1 cellular context compared by ENCODE assay signal in genomic region chr7:87876040-87876758, GRCh38.
TF ChIP-seq lines count a peak whose summit lies in the region.

DBF4 (plus strand) TSS chr7:87876493; CDS start chr7:87876733, 240 bp downstream.
A gene with protein sequence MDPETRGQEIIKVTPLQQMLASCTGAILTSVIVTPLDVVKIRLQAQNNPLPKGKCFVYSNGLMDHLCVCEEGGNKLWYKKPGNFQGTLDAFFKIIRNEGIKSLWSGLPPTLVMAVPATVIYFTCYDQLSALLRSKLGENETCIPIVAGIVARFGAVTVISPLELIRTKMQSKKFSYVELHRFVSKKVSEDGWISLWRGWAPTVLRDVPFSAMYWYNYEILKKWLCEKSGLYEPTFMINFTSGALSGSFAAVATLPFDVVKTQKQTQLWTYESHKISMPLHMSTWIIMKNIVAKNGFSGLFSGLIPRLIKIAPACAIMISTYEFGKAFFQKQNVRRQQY (minus strand): TSS chr7:87876360. CDS start chr7:87858727, 17,633 bp downstream.

TF ChIP-seq in K562, 482 proteins besides CTCF, POLR2A, EP300 and RAD21 (continued from another document and continues in another):
- TF ChIP-seq CTBP1 (IDR thresholded peaks at IDR 0.05; ENCODE audit: borderline replicate concordance): peak; percentile 96
- TF ChIP-seq RNF2 (IDR thresholded peaks at IDR 0.05): peak; percentile 73
- peak; percentile 87 for TF ChIP-seq MXI1 (IDR thresholded peaks at IDR 0.05; ENCODE audit: low read depth, low read length)
- TF ChIP-seq SAFB (IDR thresholded peaks at IDR 0.05; ENCODE audit: borderline replicate concordance, low read depth, low read length): peak; percentile 97
- peak; percentile 81 for TF ChIP-seq ZNF431 (CRISPR knock-in tag; IDR thresholded peaks at IDR 0.05)
- TF ChIP-seq ZFPM2 (CRISPR knock-in tag; IDR thresholded peaks at IDR 0.05): no peak
- TF ChIP-seq ZKSCAN1 (IDR thresholded peaks at IDR 0.05; ENCODE audit: low read depth, low read length): 0 out of 2 replicates have a peak, but pooled peaks have one; percentile 6
- TF ChIP-seq PRMT5 (CRISPR knock-in tag; IDR thresholded peaks at IDR 0.05): no peak
- TF ChIP-seq PATZ1 (CRISPR knock-in tag; IDR thresholded peaks at IDR 0.05; ENCODE audit: borderline replicate concordance): no peak
- peak; percentile 63 for TF ChIP-seq NEUROD1 (IDR thresholded peaks at IDR 0.05; ENCODE audit: borderline replicate concordance, low read depth, low read length, partially characterized antibody)
- TF ChIP-seq ZNF121 (CRISPR knock-in tag; conservative IDR thresholded peaks at IDR 0.05): no peak
- TF ChIP-seq ZNF75A (CRISPR knock-in tag; IDR thresholded peaks at IDR 0.05): no peak
- no peak for TF ChIP-seq MBD1 (CRISPR knock-in tag; IDR thresholded peaks at IDR 0.05)
- peak; percentile 66; the same call in 1 of the 2 replicates for TF ChIP-seq JUN (IDR thresholded peaks at IDR 0.05; ENCODE audit: borderline replicate concordance, low read depth, low read length)
- TF ChIP-seq JUN (CRISPR knock-in tag; IDR thresholded peaks at IDR 0.05; ENCODE audit: borderline replicate concordance): peak; percentile 45; the same call in 1 of the 2 replicates
- TF ChIP-seq XRCC5 (IDR thresholded peaks at IDR 0.05; ENCODE audit: low read depth, low read length): 0 out of 2 replicates have a peak, but pooled peaks have one; percentile 1
- TF ChIP-seq, protein P1, sequence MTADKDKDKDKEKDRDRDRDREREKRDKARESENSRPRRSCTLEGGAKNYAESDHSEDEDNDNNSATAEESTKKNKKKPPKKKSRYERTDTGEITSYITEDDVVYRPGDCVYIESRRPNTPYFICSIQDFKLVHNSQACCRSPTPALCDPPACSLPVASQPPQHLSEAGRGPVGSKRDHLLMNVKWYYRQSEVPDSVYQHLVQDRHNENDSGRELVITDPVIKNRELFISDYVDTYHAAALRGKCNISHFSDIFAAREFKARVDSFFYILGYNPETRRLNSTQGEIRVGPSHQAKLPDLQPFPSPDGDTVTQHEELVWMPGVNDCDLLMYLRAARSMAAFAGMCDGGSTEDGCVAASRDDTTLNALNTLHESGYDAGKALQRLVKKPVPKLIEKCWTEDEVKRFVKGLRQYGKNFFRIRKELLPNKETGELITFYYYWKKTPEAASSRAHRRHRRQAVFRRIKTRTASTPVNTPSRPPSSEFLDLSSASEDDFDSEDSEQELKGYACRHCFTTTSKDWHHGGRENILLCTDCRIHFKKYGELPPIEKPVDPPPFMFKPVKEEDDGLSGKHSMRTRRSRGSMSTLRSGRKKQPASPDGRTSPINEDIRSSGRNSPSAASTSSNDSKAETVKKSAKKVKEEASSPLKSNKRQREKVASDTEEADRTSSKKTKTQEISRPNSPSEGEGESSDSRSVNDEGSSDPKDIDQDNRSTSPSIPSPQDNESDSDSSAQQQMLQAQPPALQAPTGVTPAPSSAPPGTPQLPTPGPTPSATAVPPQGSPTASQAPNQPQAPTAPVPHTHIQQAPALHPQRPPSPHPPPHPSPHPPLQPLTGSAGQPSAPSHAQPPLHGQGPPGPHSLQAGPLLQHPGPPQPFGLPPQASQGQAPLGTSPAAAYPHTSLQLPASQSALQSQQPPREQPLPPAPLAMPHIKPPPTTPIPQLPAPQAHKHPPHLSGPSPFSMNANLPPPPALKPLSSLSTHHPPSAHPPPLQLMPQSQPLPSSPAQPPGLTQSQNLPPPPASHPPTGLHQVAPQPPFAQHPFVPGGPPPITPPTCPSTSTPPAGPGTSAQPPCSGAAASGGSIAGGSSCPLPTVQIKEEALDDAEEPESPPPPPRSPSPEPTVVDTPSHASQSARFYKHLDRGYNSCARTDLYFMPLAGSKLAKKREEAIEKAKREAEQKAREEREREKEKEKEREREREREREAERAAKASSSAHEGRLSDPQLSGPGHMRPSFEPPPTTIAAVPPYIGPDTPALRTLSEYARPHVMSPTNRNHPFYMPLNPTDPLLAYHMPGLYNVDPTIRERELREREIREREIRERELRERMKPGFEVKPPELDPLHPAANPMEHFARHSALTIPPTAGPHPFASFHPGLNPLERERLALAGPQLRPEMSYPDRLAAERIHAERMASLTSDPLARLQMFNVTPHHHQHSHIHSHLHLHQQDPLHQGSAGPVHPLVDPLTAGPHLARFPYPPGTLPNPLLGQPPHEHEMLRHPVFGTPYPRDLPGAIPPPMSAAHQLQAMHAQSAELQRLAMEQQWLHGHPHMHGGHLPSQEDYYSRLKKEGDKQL (CRISPR knock-in tag; IDR thresholded peaks at IDR 0.05; ENCODE audit: borderline replicate concordance): no peak
- TF ChIP-seq, protein P2, sequence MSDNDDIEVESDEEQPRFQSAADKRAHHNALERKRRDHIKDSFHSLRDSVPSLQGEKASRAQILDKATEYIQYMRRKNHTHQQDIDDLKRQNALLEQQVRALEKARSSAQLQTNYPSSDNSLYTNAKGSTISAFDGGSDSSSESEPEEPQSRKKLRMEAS (CRISPR knock-in tag; IDR thresholded peaks at IDR 0.05): peak; percentile 92
- TF ChIP-seq SPI1 (IDR thresholded peaks at IDR 0.05; ENCODE audit: borderline replicate concordance, low read depth, low read length): no peak
- TF ChIP-seq GTF2A2 (tag; IDR thresholded peaks at IDR 0.05): 0 out of 2 replicates have a peak, but pooled peaks have one; percentile 43
- no peak for TF ChIP-seq SMARCA4 (IDR thresholded peaks at IDR 0.05)
- TF ChIP-seq MAZ (CRISPR knock-in tag; conservative IDR thresholded peaks at IDR 0.05 in 1 of 2, IDR thresholded peaks at IDR 0.05 in 1 of 2): peak; percentile 50 to 91
- TF ChIP-seq, protein P3, sequence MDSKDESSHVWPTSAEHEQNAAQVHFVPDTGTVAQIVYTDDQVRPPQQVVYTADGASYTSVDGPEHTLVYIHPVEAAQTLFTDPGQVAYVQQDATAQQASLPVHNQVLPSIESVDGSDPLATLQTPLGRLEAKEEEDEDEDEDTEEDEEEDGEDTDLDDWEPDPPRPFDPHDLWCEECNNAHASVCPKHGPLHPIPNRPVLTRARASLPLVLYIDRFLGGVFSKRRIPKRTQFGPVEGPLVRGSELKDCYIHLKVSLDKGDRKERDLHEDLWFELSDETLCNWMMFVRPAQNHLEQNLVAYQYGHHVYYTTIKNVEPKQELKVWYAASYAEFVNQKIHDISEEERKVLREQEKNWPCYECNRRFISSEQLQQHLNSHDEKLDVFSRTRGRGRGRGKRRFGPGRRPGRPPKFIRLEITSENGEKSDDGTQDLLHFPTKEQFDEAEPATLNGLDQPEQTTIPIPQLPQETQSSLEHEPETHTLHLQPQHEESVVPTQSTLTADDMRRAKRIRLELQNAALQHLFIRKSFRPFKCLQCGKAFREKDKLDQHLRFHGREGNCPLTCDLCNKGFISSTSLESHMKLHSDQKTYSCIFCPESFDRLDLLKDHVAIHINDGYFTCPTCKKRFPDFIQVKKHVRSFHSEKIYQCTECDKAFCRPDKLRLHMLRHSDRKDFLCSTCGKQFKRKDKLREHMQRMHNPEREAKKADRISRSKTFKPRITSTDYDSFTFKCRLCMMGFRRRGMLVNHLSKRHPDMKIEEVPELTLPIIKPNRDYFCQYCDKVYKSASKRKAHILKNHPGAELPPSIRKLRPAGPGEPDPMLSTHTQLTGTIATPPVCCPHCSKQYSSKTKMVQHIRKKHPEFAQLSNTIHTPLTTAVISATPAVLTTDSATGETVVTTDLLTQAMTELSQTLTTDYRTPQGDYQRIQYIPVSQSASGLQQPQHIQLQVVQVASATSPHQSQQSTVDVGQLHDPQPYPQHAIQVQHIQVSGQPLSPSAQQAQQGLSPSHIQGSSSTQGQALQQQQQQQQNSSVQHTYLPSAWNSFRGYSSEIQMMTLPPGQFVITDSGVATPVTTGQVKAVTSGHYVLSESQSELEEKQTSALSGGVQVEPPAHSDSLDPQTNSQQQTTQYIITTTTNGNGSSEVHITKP (IDR thresholded peaks at IDR 0.05; ENCODE audit: partially characterized antibody): no peak
- TF ChIP-seq BDP1 (IDR thresholded peaks at IDR 0.05; ENCODE audit: insufficient read depth, insufficient read length): no peak
- no peak for TF ChIP-seq SLC30A9 (CRISPR knock-in tag; IDR thresholded peaks at IDR 0.05)
- no peak for TF ChIP-seq BRD9 (IDR thresholded peaks at IDR 0.05; ENCODE audit: low read depth, partially characterized antibody)
- TF ChIP-seq TOE1 (IDR thresholded peaks at IDR 0.05; ENCODE audit: borderline replicate concordance): peak; percentile 34; the same call in 1 of the 2 replicates
- TF ChIP-seq TOE1 (CRISPR knock-in tag; IDR thresholded peaks at IDR 0.05; ENCODE audit: borderline replicate concordance, low read depth): no peak
- TF ChIP-seq RBM25 (IDR thresholded peaks at IDR 0.05; ENCODE audit: low read depth, low read length, severe bottlenecking): peak; percentile 32
- TF ChIP-seq ZNF140 (CRISPR knock-in tag; IDR thresholded peaks at IDR 0.05): no peak
- no peak for TF ChIP-seq HMG20A (CRISPR knock-in tag; conservative IDR thresholded peaks at IDR 0.05)
- TF ChIP-seq, protein P4, sequence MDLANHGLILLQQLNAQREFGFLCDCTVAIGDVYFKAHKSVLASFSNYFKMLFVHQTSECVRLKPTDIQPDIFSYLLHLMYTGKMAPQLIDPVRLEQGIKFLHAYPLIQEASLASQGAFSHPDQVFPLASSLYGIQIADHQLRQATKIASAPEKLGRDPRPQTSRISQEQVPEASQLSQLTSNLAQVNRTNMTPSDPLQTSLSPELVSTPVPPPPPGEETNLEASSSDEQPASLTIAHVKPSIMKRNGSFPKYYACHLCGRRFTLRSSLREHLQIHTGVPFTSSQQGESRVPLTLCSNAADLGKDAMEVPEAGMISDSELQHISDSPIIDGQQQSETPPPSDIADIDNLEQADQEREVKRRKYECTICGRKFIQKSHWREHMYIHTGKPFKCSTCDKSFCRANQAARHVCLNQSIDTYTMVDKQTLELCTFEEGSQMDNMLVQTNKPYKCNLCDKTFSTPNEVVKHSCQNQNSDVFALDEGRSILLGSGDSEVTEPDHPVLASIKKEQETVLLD (IDR thresholded peaks at IDR 0.05): peak; percentile 83
- TF ChIP-seq ATF2 (CRISPR knock-in tag; IDR thresholded peaks at IDR 0.05): no peak
- peak in 1 of 2 experiments; percentile 5; a peak in 1 of 4 replicates for TF ChIP-seq TRIM24 (IDR thresholded peaks at IDR 0.05)
- TF ChIP-seq RBBP5 (IDR thresholded peaks at IDR 0.05; ENCODE audit: borderline replicate concordance, insufficient read depth, low read length, poor library complexity, severe bottlenecking): peak; percentile 78
- TF ChIP-seq ZC3H11A (IDR thresholded peaks at IDR 0.05; ENCODE audit: low read depth, low read length): no peak
- TF ChIP-seq ASH1L (IDR thresholded peaks at IDR 0.05; ENCODE audit: borderline replicate concordance, low read depth, partially characterized antibody): no peak
- peak; percentile 96 for TF ChIP-seq BHLHE40 (IDR thresholded peaks at IDR 0.05; ENCODE audit: low read length)
- TF ChIP-seq ZNF778 (CRISPR knock-in tag; IDR thresholded peaks at IDR 0.05): no peak
- no peak for TF ChIP-seq PTRF (tag; IDR thresholded peaks at IDR 0.05)
- TF ChIP-seq MTA3 (IDR thresholded peaks at IDR 0.05; ENCODE audit: borderline replicate concordance): peak; percentile 96
